Comparison of ENCODE assay signal across 10 cellular contexts in genomic region chr15:96334705-96335428, GRCh38. TPM values are rescaled to one million over a fixed set of nuclear protein-coding genes. Genes with fewer than 3 reads are reported as not detected.
A peak's percentile ranks its signal among the peaks of the same experiment; 100 is the strongest.
DNase-seq lines count a peak whose midpoint lies in the region; ATAC-seq and TF ChIP-seq lines count a peak whose summit lies in the region.
"Had no signal": no experiment of that assay in that cellular context is flagged by ENCODE, and none has a peak within 500 bp of the region (broad histone marks: within the 10 kb centered on the region; RNA-seq: fewer than 3 reads in every experiment).

No MANE protein-coding gene starts in this region.

- no peak for ATAC-seq in psoas muscle

- no peaks in the 10 kb centered on the region for H3K9me3 ChIP-seq in psoas muscle

- intact Hi-C loops in psoas muscle (cut with DNase I), result loop anchor here in 1 of 2 donors (10.0 kb wide), 1 partner anchor 1190 kb away; no protein-coding TSS in a partner anchor

- H3K4me1 ChIP-seq in psoas muscle, result peaks cover 7% of the 10 kb centered on the region

- CTCF ChIA-PET in RWPE1 (lab: Yijun Ruan, JAX), result interaction anchor here (0.6 to 2.8 kb wide), 2 partner anchors 8 to 1101 kb away, joined by 3 to 8 read pairs; no protein-coding TSS in a partner anchor

- DNase-seq in RWPE1 (ENCODE audit: low spot score) (no peak), fibroblast of peridontal ligament (ENCODE audit: extremely low read depth) (peak; percentile 25), psoas muscle (no peak), cerebellum (ENCODE audit: low spot score) (no peak), GM20000 (ENCODE audit: low spot score) (no peak), NCI-H1105 treated with DMSO at 0.1 percent for 48 hours (lab: John Stamatoyannopoulos, UW) (no peak)
- no peak for DNase-seq in stimulated activated CD4-positive, alpha-beta T cell treated with anti-CD3 and anti-CD28 coated beads, Interleukin-2, amount 100 ng/mL, for 48 hours
- DNase-seq: activated naive CD4-positive, alpha-beta T cell treated with anti-CD3 and anti-CD28 coated beads, Interleukin-2, amount 50 U/mL, for 16 hours; naive B cell had no signal

- H3K27ac ChIP-seq in C4-2B (peak overlapping the region; percentile 99), RWPE1 (peak overlapping the region; percentile 98), psoas muscle (peak overlapping the region; percentile 94)

- H3K27me3 ChIP-seq in psoas muscle (ENCODE audit: insufficient read depth in 3 of 3, low read length in 2 of 3), result no peaks in the 10 kb centered on the region

- 31 to 35% (median 34%) methylated on average over 5 of the region's 5 CpGs for WGBS in psoas muscle, 3 donors

- peaks cover 0 to 13% of the 10 kb centered on the region in 2 donors for H3K36me3 ChIP-seq in psoas muscle (ENCODE audit: insufficient read depth in 1 of 2, low read depth in 1 of 2)

- peak overlapping the region; percentile 92 for H3K4me3 ChIP-seq in psoas muscle

- POLR2A ChIA-PET in RWPE1 (lab: Yijun Ruan, JAX; ENCODE audit: low non-redundant PET), result no interaction called here

- TF ChIP-seq CTCF in C4-2B (conservative IDR thresholded peaks at IDR 0.05), result no peak
- TF ChIP-seq CTCF in RWPE1 (conservative IDR thresholded peaks at IDR 0.05; ENCODE audit: low read depth), result no peak
- TF ChIP-seq CTCF in psoas muscle (IDR thresholded peaks at IDR 0.05), result no peak
- TF ChIP-seq CTCF in GM20000 (IDR thresholded peaks at IDR 0.05; ENCODE audit: extremely low read depth, missing control alignments), result no peak

RNA-seq across cellular contexts. Expression of gene NR2F2, which starts 4.4 kb away (rescaled TPM):
- total RNA-seq in psoas muscle (10 to 100 TPM; 14.5 to 17.1 (median 15.7) TPM), cerebellum (22.8 TPM)
- 10 to 100 TPM; 10.3 to 20.1 (median 11.3) TPM for polyA plus RNA-seq in psoas muscle
